2 cellular contexts compared by ENCODE assay signal in genomic region chrX:54237014-54237413, GRCh38.
TF ChIP-seq lines count a peak whose summit lies in the region.

No MANE protein-coding gene starts in this region.

TF ChIP-seq in HCT116, 20 proteins besides CTCF, POLR2A, EP300 and RAD21 (continued from another document):
- TF ChIP-seq SP1 (IDR thresholded peaks at IDR 0.05; ENCODE audit: low read depth) (no peak), SRF (IDR thresholded peaks at IDR 0.05; ENCODE audit: low read depth) (no peak), EGR1 (IDR thresholded peaks at IDR 0.05; ENCODE audit: low read depth) (no peak), EZH2phosphoT487 (IDR thresholded peaks at IDR 0.05; ENCODE audit: borderline replicate concordance) (no peak), REST (IDR thresholded peaks at IDR 0.05; ENCODE audit: low read depth) (no peak), ZNF274 (IDR thresholded peaks at IDR 0.05; ENCODE audit: low read depth, low read length) (no peak), JUND (IDR thresholded peaks at IDR 0.05) (no peak), ZFX (IDR thresholded peaks at IDR 0.05) (no peak), ZBTB33 (IDR thresholded peaks at IDR 0.05; ENCODE audit: extremely low read depth, insufficient replicate concordance, low read length) (no peak), YY1 (IDR thresholded peaks at IDR 0.05; ENCODE audit: extremely low read depth, insufficient replicate concordance, low read depth, low read length) (no peak), FOSL1 (IDR thresholded peaks at IDR 0.05; ENCODE audit: low read depth) (no peak), TCF7L2 (IDR thresholded peaks at IDR 0.05; ENCODE audit: borderline replicate concordance, extremely low read depth, insufficient read depth, insufficient read length) (no peak), EZH2 (IDR thresholded peaks at IDR 0.05) (no peak), SIN3A (IDR thresholded peaks at IDR 0.05; ENCODE audit: low read depth) (no peak)

TF ChIP-seq in K562, 482 proteins besides CTCF, POLR2A, EP300 and RAD21 (continued from another document):
- TF ChIP-seq MCM7 (IDR thresholded peaks at IDR 0.05): no peak
- TF ChIP-seq TCF7 (IDR thresholded peaks at IDR 0.05; ENCODE audit: borderline replicate concordance): no peak
- no peak for TF ChIP-seq MECOM (CRISPR knock-in tag; IDR thresholded peaks at IDR 0.05)
- TF ChIP-seq ARID3A (IDR thresholded peaks at IDR 0.05; ENCODE audit: borderline replicate concordance, low read depth, low read length): no peak
- no peak for TF ChIP-seq COPS2 (conservative IDR thresholded peaks at IDR 0.05)
- TF ChIP-seq ZNF316 (IDR thresholded peaks at IDR 0.05): no peak
- TF ChIP-seq, protein P1, sequence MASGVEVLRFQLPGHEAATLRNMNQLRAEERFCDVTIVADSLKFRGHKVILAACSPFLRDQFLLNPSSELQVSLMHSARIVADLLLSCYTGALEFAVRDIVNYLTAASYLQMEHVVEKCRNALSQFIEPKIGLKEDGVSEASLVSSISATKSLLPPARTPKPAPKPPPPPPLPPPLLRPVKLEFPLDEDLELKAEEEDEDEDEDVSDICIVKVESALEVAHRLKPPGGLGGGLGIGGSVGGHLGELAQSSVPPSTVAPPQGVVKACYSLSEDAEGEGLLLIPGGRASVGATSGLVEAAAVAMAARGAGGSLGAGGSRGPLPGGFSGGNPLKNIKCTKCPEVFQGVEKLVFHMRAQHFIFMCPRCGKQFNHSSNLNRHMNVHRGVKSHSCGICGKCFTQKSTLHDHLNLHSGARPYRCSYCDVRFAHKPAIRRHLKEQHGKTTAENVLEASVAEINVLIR (CRISPR knock-in tag; IDR thresholded peaks at IDR 0.05): no peak
- peak; percentile 40; the same call in 1 of the 2 replicates for TF ChIP-seq TAL1 (IDR thresholded peaks at IDR 0.05)
- TF ChIP-seq ARID1B (IDR thresholded peaks at IDR 0.05): peak; percentile 55
- TF ChIP-seq CBFA2T2 (conservative IDR thresholded peaks at IDR 0.05): peak; percentile 36; the same call in 1 of the 2 replicates
- TF ChIP-seq TEAD4 (IDR thresholded peaks at IDR 0.05; ENCODE audit: low read length): peak; percentile 67
- TF ChIP-seq TEAD4 (CRISPR knock-in tag; IDR thresholded peaks at IDR 0.05; ENCODE audit: borderline replicate concordance): no peak
- no peak for TF ChIP-seq FOXP1 (CRISPR knock-in tag; IDR thresholded peaks at IDR 0.05)
- TF ChIP-seq CEBPZ (IDR thresholded peaks at IDR 0.05; ENCODE audit: borderline replicate concordance, low read depth, low read length): no peak
- TF ChIP-seq ZNF224 (CRISPR knock-in tag; IDR thresholded peaks at IDR 0.05): no peak
- TF ChIP-seq, protein P2, sequence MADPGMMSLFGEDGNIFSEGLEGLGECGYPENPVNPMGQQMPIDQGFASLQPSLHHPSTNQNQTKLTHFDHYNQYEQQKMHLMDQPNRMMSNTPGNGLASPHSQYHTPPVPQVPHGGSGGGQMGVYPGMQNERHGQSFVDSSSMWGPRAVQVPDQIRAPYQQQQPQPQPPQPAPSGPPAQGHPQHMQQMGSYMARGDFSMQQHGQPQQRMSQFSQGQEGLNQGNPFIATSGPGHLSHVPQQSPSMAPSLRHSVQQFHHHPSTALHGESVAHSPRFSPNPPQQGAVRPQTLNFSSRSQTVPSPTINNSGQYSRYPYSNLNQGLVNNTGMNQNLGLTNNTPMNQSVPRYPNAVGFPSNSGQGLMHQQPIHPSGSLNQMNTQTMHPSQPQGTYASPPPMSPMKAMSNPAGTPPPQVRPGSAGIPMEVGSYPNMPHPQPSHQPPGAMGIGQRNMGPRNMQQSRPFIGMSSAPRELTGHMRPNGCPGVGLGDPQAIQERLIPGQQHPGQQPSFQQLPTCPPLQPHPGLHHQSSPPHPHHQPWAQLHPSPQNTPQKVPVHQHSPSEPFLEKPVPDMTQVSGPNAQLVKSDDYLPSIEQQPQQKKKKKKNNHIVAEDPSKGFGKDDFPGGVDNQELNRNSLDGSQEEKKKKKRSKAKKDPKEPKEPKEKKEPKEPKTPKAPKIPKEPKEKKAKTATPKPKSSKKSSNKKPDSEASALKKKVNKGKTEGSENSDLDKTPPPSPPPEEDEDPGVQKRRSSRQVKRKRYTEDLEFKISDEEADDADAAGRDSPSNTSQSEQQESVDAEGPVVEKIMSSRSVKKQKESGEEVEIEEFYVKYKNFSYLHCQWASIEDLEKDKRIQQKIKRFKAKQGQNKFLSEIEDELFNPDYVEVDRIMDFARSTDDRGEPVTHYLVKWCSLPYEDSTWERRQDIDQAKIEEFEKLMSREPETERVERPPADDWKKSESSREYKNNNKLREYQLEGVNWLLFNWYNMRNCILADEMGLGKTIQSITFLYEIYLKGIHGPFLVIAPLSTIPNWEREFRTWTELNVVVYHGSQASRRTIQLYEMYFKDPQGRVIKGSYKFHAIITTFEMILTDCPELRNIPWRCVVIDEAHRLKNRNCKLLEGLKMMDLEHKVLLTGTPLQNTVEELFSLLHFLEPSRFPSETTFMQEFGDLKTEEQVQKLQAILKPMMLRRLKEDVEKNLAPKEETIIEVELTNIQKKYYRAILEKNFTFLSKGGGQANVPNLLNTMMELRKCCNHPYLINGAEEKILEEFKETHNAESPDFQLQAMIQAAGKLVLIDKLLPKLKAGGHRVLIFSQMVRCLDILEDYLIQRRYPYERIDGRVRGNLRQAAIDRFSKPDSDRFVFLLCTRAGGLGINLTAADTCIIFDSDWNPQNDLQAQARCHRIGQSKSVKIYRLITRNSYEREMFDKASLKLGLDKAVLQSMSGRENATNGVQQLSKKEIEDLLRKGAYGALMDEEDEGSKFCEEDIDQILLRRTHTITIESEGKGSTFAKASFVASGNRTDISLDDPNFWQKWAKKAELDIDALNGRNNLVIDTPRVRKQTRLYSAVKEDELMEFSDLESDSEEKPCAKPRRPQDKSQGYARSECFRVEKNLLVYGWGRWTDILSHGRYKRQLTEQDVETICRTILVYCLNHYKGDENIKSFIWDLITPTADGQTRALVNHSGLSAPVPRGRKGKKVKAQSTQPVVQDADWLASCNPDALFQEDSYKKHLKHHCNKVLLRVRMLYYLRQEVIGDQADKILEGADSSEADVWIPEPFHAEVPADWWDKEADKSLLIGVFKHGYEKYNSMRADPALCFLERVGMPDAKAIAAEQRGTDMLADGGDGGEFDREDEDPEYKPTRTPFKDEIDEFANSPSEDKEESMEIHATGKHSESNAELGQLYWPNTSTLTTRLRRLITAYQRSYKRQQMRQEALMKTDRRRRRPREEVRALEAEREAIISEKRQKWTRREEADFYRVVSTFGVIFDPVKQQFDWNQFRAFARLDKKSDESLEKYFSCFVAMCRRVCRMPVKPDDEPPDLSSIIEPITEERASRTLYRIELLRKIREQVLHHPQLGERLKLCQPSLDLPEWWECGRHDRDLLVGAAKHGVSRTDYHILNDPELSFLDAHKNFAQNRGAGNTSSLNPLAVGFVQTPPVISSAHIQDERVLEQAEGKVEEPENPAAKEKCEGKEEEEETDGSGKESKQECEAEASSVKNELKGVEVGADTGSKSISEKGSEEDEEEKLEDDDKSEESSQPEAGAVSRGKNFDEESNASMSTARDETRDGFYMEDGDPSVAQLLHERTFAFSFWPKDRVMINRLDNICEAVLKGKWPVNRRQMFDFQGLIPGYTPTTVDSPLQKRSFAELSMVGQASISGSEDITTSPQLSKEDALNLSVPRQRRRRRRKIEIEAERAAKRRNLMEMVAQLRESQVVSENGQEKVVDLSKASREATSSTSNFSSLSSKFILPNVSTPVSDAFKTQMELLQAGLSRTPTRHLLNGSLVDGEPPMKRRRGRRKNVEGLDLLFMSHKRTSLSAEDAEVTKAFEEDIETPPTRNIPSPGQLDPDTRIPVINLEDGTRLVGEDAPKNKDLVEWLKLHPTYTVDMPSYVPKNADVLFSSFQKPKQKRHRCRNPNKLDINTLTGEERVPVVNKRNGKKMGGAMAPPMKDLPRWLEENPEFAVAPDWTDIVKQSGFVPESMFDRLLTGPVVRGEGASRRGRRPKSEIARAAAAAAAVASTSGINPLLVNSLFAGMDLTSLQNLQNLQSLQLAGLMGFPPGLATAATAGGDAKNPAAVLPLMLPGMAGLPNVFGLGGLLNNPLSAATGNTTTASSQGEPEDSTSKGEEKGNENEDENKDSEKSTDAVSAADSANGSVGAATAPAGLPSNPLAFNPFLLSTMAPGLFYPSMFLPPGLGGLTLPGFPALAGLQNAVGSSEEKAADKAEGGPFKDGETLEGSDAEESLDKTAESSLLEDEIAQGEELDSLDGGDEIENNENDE (IDR thresholded peaks at IDR 0.05; ENCODE audit: low read depth, low read length): no peak
- no peak for TF ChIP-seq ZNF449 (CRISPR knock-in tag; IDR thresholded peaks at IDR 0.05)
- TF ChIP-seq ZBTB34 (CRISPR knock-in tag; IDR thresholded peaks at IDR 0.05): no peak
- no peak for TF ChIP-seq NR2F6 (CRISPR knock-in tag; IDR thresholded peaks at IDR 0.05)
- TF ChIP-seq MCM3 (IDR thresholded peaks at IDR 0.05): no peak
